ENCODE assay signal across 12 cellular contexts in the genomic region with DNA sequence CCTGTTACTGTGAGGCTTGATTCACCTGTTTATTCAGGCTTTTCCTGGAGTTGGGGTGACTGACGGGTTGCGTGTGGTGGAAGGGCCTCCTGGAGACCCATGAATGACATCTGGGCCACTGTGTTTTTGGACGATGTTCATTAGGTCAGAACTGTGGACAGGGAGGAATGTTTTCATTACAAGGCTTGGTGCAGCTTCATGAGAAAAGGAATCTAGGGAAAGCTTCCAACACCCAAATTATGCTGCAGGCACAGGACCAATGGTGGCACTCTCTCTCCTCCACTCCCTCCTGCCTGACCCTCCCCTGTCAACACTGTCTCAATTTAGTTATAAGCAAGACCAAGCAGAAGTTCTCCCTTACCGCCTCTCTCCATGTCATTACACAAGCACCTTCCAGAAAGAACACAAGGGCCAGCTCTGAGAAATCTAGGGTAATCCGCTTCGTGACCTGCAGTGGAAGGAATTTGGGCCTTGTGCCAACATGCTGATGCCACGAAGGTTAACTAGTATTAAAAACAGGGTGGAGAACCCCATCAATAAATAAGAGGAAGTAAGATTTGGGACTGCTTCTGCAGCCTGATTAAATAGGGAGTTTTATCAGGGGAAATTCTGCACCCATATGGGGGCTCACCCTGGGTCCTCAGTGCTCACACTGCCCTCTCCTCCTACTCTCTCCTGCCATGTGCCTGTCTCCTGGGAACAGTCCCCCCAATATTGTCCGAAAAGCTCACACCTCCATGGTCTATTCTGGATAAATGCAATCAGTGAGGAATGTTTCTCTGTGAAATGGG.
DNase-seq lines count a peak whose midpoint lies in the region; ATAC-seq and TF ChIP-seq lines count a peak whose summit lies in the region.
"Had no signal": no experiment of that assay in that cellular context is flagged by ENCODE, and none has a peak within 500 bp of the region (broad histone marks: within the 10 kb centered on the region; RNA-seq: fewer than 3 reads in every experiment).

No MANE protein-coding gene starts in this region.

- TF ChIP-seq EP300 in Ishikawa (IDR thresholded peaks at IDR 0.05; ENCODE audit: borderline replicate concordance), result no peak

- peaks cover 0 to 3% of the 10 kb centered on the region in 2 donors for H3K4me1 ChIP-seq in left lung
- H3K4me1 ChIP-seq: BLaER1 had no signal

- TF ChIP-seq CTCF in coronary artery (IDR thresholded peaks at IDR 0.05) (no peak), left lung (IDR thresholded peaks at IDR 0.05) (no peak)

- no peak for TF ChIP-seq RAD21 in Ishikawa (IDR thresholded peaks at IDR 0.05; ENCODE audit: low read depth)

- DNase-seq in A172 (ENCODE audit: low spot score), result peak; percentile 17
- peak; percentile 85 for DNase-seq in coronary artery (ENCODE audit: low spot score)
- peak in 1 of 2 donors; percentile 50 for DNase-seq in left lung
- no peak for DNase-seq in NCI-H510A treated with DMSO at 0.1 percent for 48 hours (lab: John Stamatoyannopoulos, UW)
- no peak for DNase-seq in stimulated activated CD4-positive, alpha-beta T cell treated with anti-CD3 and anti-CD28 coated beads, Interleukin-4, amount 100 ng/mL, for 4 hours
- DNase-seq in NCI-H2107 (lab: John Stamatoyannopoulos, UW), result no peak
- DNase-seq: activated naive CD4-positive, alpha-beta T cell treated with Interleukin-2 at 50 U/mL for 16 hours; NCI-H1105 treated with DMSO at 0.1 percent for 48 hours; stimulated activated CD4-positive, alpha-beta T cell treated with anti-CD3 and anti-CD28 coated beads, Interleukin-1b, Interleukin-23, amount 100 ng/mL, for 48 hours had no signal

- H3K4me3 ChIP-seq in coronary artery (peak overlapping the region; percentile 5), left lung (no peak overlapping the region)
- H3K4me3 ChIP-seq: BLaER1 had no signal

- peak overlapping the region in 1 of 2 donors; percentile 76 for H3K27ac ChIP-seq in coronary artery
- H3K27ac ChIP-seq in left lung, result no peak overlapping the region
- H3K27ac ChIP-seq: BLaER1 had no signal

- no peaks in the 10 kb centered on the region for H3K36me3 ChIP-seq in left lung
- H3K36me3 ChIP-seq: BLaER1 had no signal

- ATAC-seq in left lung (peak; percentile 87), HG02623 (IDR thresholded peaks at IDR 0.05; ENCODE audit: unreplicated experiment) (no peak)

- H3K9me3 ChIP-seq in left lung, result no peaks in the 10 kb centered on the region
- H3K9me3 ChIP-seq: BLaER1 had no signal

- no peaks in the 10 kb centered on the region for H3K27me3 ChIP-seq in left lung
- H3K27me3 ChIP-seq: BLaER1 had no signal

- intact Hi-C loops in left lung (cut with DNase I), result no loop called here

TF ChIP-seq in Ishikawa, 13 proteins besides CTCF, POLR2A, EP300 and RAD21:
- TF ChIP-seq CREB1 (IDR thresholded peaks at IDR 0.05; ENCODE audit: low read depth) (no peak), NFIC (IDR thresholded peaks at IDR 0.05) (peak; percentile 82), FOXM1 (IDR thresholded peaks at IDR 0.05; ENCODE audit: borderline replicate concordance, low read depth) (no peak), TAF1 (IDR thresholded peaks at IDR 0.05; ENCODE audit: low read depth) (no peak), TEAD4 (IDR thresholded peaks at IDR 0.05) (peak; percentile 60), CEBPB (IDR thresholded peaks at IDR 0.05) (no peak)
- TF ChIP-seq, protein P1, sequence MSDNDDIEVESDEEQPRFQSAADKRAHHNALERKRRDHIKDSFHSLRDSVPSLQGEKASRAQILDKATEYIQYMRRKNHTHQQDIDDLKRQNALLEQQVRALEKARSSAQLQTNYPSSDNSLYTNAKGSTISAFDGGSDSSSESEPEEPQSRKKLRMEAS (IDR thresholded peaks at IDR 0.05), result no peak
- TF ChIP-seq, protein P2, sequence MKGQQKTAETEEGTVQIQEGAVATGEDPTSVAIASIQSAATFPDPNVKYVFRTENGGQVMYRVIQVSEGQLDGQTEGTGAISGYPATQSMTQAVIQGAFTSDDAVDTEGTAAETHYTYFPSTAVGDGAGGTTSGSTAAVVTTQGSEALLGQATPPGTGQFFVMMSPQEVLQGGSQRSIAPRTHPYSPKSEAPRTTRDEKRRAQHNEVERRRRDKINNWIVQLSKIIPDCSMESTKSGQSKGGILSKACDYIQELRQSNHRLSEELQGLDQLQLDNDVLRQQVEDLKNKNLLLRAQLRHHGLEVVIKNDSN (IDR thresholded peaks at IDR 0.05), result no peak

Comparison
In these comparisons a context has a peak if more than half of its experiments do, and no peak if none do; other contexts are left out.
1. DNase-seq: peak in A172 (single experiment) and coronary artery (single experiment); none in NCI-H510A treated with DMSO at 0.1 percent for 48 hours (single experiment), stimulated activated CD4-positive, alpha-beta T cell treated with anti-CD3 and anti-CD28 coated beads, Interleukin-4, amount 100 ng/mL, for 4 hours (0 of 2) and NCI-H2107 (single experiment).